9 cellular contexts compared by ENCODE assay signal in the genomic region with DNA sequence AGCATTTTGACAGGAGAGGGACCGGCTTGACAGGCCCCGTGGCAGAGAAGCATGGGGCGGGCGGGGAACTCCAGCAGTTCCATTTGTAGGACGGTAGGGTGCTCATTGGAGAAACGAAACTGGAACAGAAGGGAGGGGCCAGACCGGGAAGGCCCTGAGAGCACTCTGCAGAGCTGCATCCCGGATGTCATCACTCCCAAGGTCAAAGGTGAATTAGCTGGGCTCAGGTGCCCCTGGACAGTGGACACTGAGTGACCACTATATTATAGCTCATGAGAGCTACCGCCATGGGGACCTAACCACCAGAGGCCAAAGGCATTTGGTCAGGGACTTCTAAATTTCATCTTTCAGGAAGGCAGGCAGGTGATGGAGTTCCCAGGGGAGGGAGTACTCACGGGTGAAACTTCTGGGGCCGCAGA. TPM values are rescaled to one million over a fixed set of nuclear protein-coding genes. Genes with fewer than 3 reads are reported as not detected.
A peak's percentile ranks its signal among the peaks of the same experiment; 100 is the strongest.
DNase-seq lines count a peak whose midpoint lies in the region; ATAC-seq and TF ChIP-seq lines count a peak whose summit lies in the region.
"Had no signal": no experiment of that assay in that cellular context is flagged by ENCODE, and none has a peak within 500 bp of the region (broad histone marks: within the 10 kb centered on the region; RNA-seq: fewer than 3 reads in every experiment).

No MANE protein-coding gene starts in this region.

- DNase-seq in activated T-cell treated with anti-CD3 and anti-CD28 coated beads, Interleukin-2, amount 50 U/mL, for 24 hours: no peak
- DNase-seq in activated T-cell treated with anti-CD3 and anti-CD28 coated beads for 4 hours (no peak), right lobe of liver (peak; percentile 74 to 83 (median 75)), transverse colon (peak; percentile 79), kidney glomerular epithelial cell (lab: John Stamatoyannopoulos, UW) (no peak), NCI-H2196 treated with DMSO at 0.1 percent for 48 hours (lab: John Stamatoyannopoulos, UW; ENCODE audit: unreplicated experiment) (no peak)
- DNase-seq in effector memory CD4-positive, alpha-beta T cell: no peak
- DNase-seq: stimulated activated naive CD4-positive, alpha-beta T cell treated with Interleukin-2 at 50 U/mL for 16 hours had no signal

- peak; percentile 30 for TF ChIP-seq POLR2A in right lobe of liver (IDR thresholded peaks at IDR 0.05)
- no peak for TF ChIP-seq POLR2A in transverse colon (IDR thresholded peaks at IDR 0.05)

- peaks cover 0 to 72% (median 34%) of the 10 kb centered on the region in 4 donors for H3K4me1 ChIP-seq in right lobe of liver
- peaks cover 65 to 84% (median 80%) of the 10 kb centered on the region in 4 donors for H3K4me1 ChIP-seq in transverse colon
- H3K4me1 ChIP-seq in effector memory CD4-positive, alpha-beta T cell (ENCODE audit: control insufficient read depth, insufficient read depth, low read length, poor library complexity, severe bottlenecking): peaks cover 52% of the 10 kb centered on the region

- H3K27me3 Mint-ChIP-seq in activated T-cell treated with anti-CD3 and anti-CD28 coated beads, Interleukin-2, amount 50 U/mL, for 24 hours: no peaks in the 10 kb centered on the region

- peaks cover 100% of the 10 kb centered on the region for H3K36me3 Mint-ChIP-seq in activated T-cell treated with anti-CD3 and anti-CD28 coated beads, Interleukin-2, amount 50 U/mL, for 24 hours (ENCODE audit: low read depth)

- in situ Hi-C loops in transverse colon (cut with MboI; ENCODE audit: low pct_ligation_motif_present in 1 of 4, low pct_unique_long_range_greater_than_20kb in 1 of 4, low sequenced_read_pairs in 3 of 4): no loop called here

- 24% methylated on average over 8 of the region's 11 CpGs for WGBS in right lobe of liver (ENCODE audit: insufficient coverage, low coverage, low lambda C conversion rate, missing lambda C conversion rate)
- 19 to 32% methylated on average over 6 to 11 of the region's 11 CpGs for WGBS in transverse colon (ENCODE audit: low coverage in 1 of 2), 2 donors

- H3K4me3 ChIP-seq in right lobe of liver (no peak overlapping the region), transverse colon (no peak overlapping the region)
- H3K4me3 ChIP-seq in effector memory CD4-positive, alpha-beta T cell (ENCODE audit: insufficient read depth, low read depth, low read length, poor library complexity, severe bottlenecking): no peak overlapping the region

- peaks cover 88% of the 10 kb centered on the region for H3K4me1 Mint-ChIP-seq in activated T-cell treated with anti-CD3 and anti-CD28 coated beads, Interleukin-2, amount 50 U/mL, for 24 hours (ENCODE audit: low read depth)

- no peaks in the 10 kb centered on the region for H3K27me3 ChIP-seq in right lobe of liver
- no peaks in the 10 kb centered on the region for H3K27me3 ChIP-seq in transverse colon
- H3K27me3 ChIP-seq in effector memory CD4-positive, alpha-beta T cell (replicated peaks; ENCODE audit: control insufficient read depth, insufficient read depth, low read length, poor library complexity, severe bottlenecking): no peaks in the 10 kb centered on the region

- no peak for TF ChIP-seq EP300 in transverse colon (IDR thresholded peaks at IDR 0.05; ENCODE audit: low read depth)

- no peaks in the 10 kb centered on the region for H3K9me3 ChIP-seq in right lobe of liver
- H3K9me3 ChIP-seq in transverse colon: no peaks in the 10 kb centered on the region
- H3K9me3 ChIP-seq in effector memory CD4-positive, alpha-beta T cell (ENCODE audit: control insufficient read depth, low read length): no peaks in the 10 kb centered on the region

- H3K36me3 ChIP-seq in right lobe of liver (peaks cover 26 to 49% (median 35%) of the 10 kb centered on the region in 4 donors), transverse colon (peaks cover 0 to 30% (median 11%) of the 10 kb centered on the region in 4 donors)
- H3K36me3 ChIP-seq in effector memory CD4-positive, alpha-beta T cell (ENCODE audit: control insufficient read depth, insufficient read depth, low read length): peaks cover 56% of the 10 kb centered on the region

- ATAC-seq in right lobe of liver: peak; percentile 52 to 81 (median 62)

- intact Hi-C loops in right lobe of liver (cut with DNase I) (no loop called here), transverse colon (cut with DNase I; ENCODE audit: low total_unique reads) (no loop called here)

- peak overlapping the region; percentile 90 for H3K4me3 Mint-ChIP-seq in activated T-cell treated with anti-CD3 and anti-CD28 coated beads, Interleukin-2, amount 50 U/mL, for 24 hours

- peak overlapping the region; percentile 99 for H3K27ac Mint-ChIP-seq in activated T-cell treated with anti-CD3 and anti-CD28 coated beads, Interleukin-2, amount 50 U/mL, for 24 hours

- H3K9me3 Mint-ChIP-seq in activated T-cell treated with anti-CD3 and anti-CD28 coated beads, Interleukin-2, amount 50 U/mL, for 24 hours: no peaks in the 10 kb centered on the region

- peak overlapping the region; percentile 80 for H3K27ac ChIP-seq in angular gyrus (ENCODE audit: low read depth, low read length)
- H3K27ac ChIP-seq in right lobe of liver: peak overlapping the region; percentile 34 to 99 (median 58)
- peak overlapping the region; percentile 98 to 99 (median 98) for H3K27ac ChIP-seq in transverse colon
- no peak overlapping the region for H3K27ac ChIP-seq in effector memory CD4-positive, alpha-beta T cell (ENCODE audit: insufficient read depth, low read length, poor library complexity, severe bottlenecking)

- TF ChIP-seq CTCF in right lobe of liver (IDR thresholded peaks at IDR 0.05): peak in 3 of 4 donors; percentile 17 to 48 (median 29)
- peak; percentile 23 to 75 (median 37) for TF ChIP-seq CTCF in transverse colon (IDR thresholded peaks at IDR 0.05)

RNA-seq across cellular contexts. Expression of gene CSRNP1, which starts 7.3 kb away (rescaled TPM):
- 10 to 100 TPM in 5 of 6 experiments, 1 to 10 TPM in 1; 6.7 to 43.4 (median 17.4) TPM for total RNA-seq in right lobe of liver
- 100 to 1,000 TPM in 1 of 4 donors, 10 to 100 TPM in 3; 10.9 to 112 (median 38.4) TPM for total RNA-seq in transverse colon

RNA-seq across cellular contexts. Expression of gene TTC21A, which starts 38.6 kb away (rescaled TPM):
- total RNA-seq in right lobe of liver: 1 to 10 TPM; 1.4 to 3.5 (median 2.5) TPM
- 100 to 1,000 TPM in 1 of 4 donors, 10 to 100 TPM in 2, 1 to 10 TPM in 1; 6.8 to 101 (median 30.3) TPM for total RNA-seq in transverse colon

RNA-seq across cellular contexts. Expression of gene GORASP1, which starts 38.7 kb away (rescaled TPM):
- total RNA-seq in right lobe of liver (10 to 100 TPM; 27.8 to 35.5 (median 33.1) TPM), transverse colon (100 to 1,000 TPM in 1 of 4 donors, 10 to 100 TPM in 3; 86.8 to 135 (median 96.3) TPM)

RNA-seq across cellular contexts. Expression of gene XIRP1, which starts 46.3 kb away (rescaled TPM):
- total RNA-seq in right lobe of liver: under 1 TPM in 5 of 6 experiments, not detected in 1; 0.05 to 0.43 (median 0.07) TPM
- total RNA-seq in transverse colon: 1 to 10 TPM in 1 of 4 donors, under 1 TPM in 1, not detected in 2; 0.40 to 6.0 TPM

Comparison
In these comparisons a context has a peak if more than half of its experiments do, and no peak if none do; other contexts are left out.
1. DNase-seq: peak in right lobe of liver (3 of 3) and transverse colon (single experiment); none in activated T-cell treated with anti-CD3 and anti-CD28 coated beads, Interleukin-2, amount 50 U/mL, for 24 hours (single experiment), activated T-cell treated with anti-CD3 and anti-CD28 coated beads for 4 hours (single experiment), kidney glomerular epithelial cell (single experiment), NCI-H2196 treated with DMSO at 0.1 percent for 48 hours (single experiment) and effector memory CD4-positive, alpha-beta T cell (0 of 3).